Comparison of ENCODE assay signal across 14 cellular contexts in genomic region chr9:129983891-129984290, GRCh38. TPM values are rescaled to one million over a fixed set of nuclear protein-coding genes. Genes with fewer than 3 reads are reported as not detected.
DNase-seq lines count a peak whose midpoint lies in the region; ATAC-seq and TF ChIP-seq lines count a peak whose summit lies in the region.
"Had no signal": no experiment of that assay in that cellular context is flagged by ENCODE, and none has a peak within 500 bp of the region (broad histone marks: within the 10 kb centered on the region; RNA-seq: fewer than 3 reads in every experiment).

No MANE protein-coding gene starts in this region.

- no peak for DNase-seq in activated T-cell treated with anti-CD3 and anti-CD28 coated beads, Interleukin-2, amount 50 U/mL, for 72 hours
- no peak for DNase-seq in activated T-cell treated with anti-CD3 and anti-CD28 coated beads, Interleukin-2, amount 50 U/mL, for 4 hours
- peak; percentile 23 for DNase-seq in amniotic epithelial cell (ENCODE audit: low read depth)
- DNase-seq in iris pigment epithelial cell (ENCODE audit: low read depth): peak; percentile 59
- DNase-seq in tibial nerve (ENCODE audit: low spot score in 2 of 2): no peak
- no peak for DNase-seq in activated CD8-positive, alpha-beta memory T cell treated with anti-CD3 and anti-CD28 coated beads for 24 hours
- DNase-seq in OCI-M1 (lab: John Stamatoyannopoulos, UW): no peak
- DNase-seq: activated CD4-positive, alpha-beta T cell treated with anti-CD3 and anti-CD28 coated beads, Interleukin-2, amount 10 ng/mL, durations not matched to agents 7 days and 5 days; activated naive CD4-positive, alpha-beta T cell treated with anti-CD3 and anti-CD28 coated beads for 36 hours; DMS79 treated with DMSO at 0.1 percent for 48 hours; KG1; NCI-H2029 had no signal

- H3K4me3 ChIP-seq in tibial nerve: no peak overlapping the region
- H3K4me3 ChIP-seq: lung had no signal

- no peaks in the 10 kb centered on the region for H3K27me3 Mint-ChIP-seq in activated T-cell treated with anti-CD3 and anti-CD28 coated beads, Interleukin-2, amount 50 U/mL, for 72 hours (ENCODE audit: low read depth)
- H3K27me3 Mint-ChIP-seq in activated T-cell treated with anti-CD3 and anti-CD28 coated beads, Interleukin-2, amount 50 U/mL, for 4 hours (ENCODE audit: low read depth): no peaks in the 10 kb centered on the region
- H3K27me3 Mint-ChIP-seq: activated CD4-positive, alpha-beta T cell treated with anti-CD3 and anti-CD28 coated beads, Interleukin-2, amount 10 ng/mL, durations not matched to agents 7 days and 5 days had no signal

- no peak for TF ChIP-seq EP300 in tibial nerve (IDR thresholded peaks at IDR 0.05)

- H3K9me3 Mint-ChIP-seq in activated T-cell treated with anti-CD3 and anti-CD28 coated beads, Interleukin-2, amount 50 U/mL, for 72 hours: peaks cover 0 to 3% of the 10 kb centered on the region in 2 donors
- H3K9me3 Mint-ChIP-seq in activated T-cell treated with anti-CD3 and anti-CD28 coated beads, Interleukin-2, amount 50 U/mL, for 4 hours: no peaks in the 10 kb centered on the region
- H3K9me3 Mint-ChIP-seq: activated naive CD4-positive, alpha-beta T cell treated with anti-CD3 and anti-CD28 coated beads for 36 hours had no signal

- no peak for ATAC-seq in activated T-cell treated with anti-CD3 and anti-CD28 coated beads, Interleukin-2, amount 50 U/mL, for 72 hours (replicated peaks in 1 of 2)
- no peak for ATAC-seq in activated T-cell treated with anti-CD3 and anti-CD28 coated beads, Interleukin-2, amount 50 U/mL, for 4 hours
- ATAC-seq in GM21723 (IDR thresholded peaks at IDR 0.05; ENCODE audit: unreplicated experiment): no peak

- no peaks in the 10 kb centered on the region for H3K27me3 ChIP-seq in tibial nerve

- peaks cover 14 to 42% of the 10 kb centered on the region in 2 donors for H3K36me3 Mint-ChIP-seq in activated T-cell treated with anti-CD3 and anti-CD28 coated beads, Interleukin-2, amount 50 U/mL, for 72 hours (ENCODE audit: insufficient read depth in 2 of 2)
- peaks cover 27% of the 10 kb centered on the region for H3K36me3 Mint-ChIP-seq in activated T-cell treated with anti-CD3 and anti-CD28 coated beads, Interleukin-2, amount 50 U/mL, for 4 hours (ENCODE audit: insufficient read depth)

- H3K9me3 ChIP-seq in tibial nerve: no peaks in the 10 kb centered on the region

- WGBS in tibial nerve, 2 donors: 60 to 72% methylated on average over 2 of the region's 2 CpGs

- H3K4me1 Mint-ChIP-seq in activated T-cell treated with anti-CD3 and anti-CD28 coated beads, Interleukin-2, amount 50 U/mL, for 72 hours (ENCODE audit: low read depth): peaks cover 80% of the 10 kb centered on the region
- H3K4me1 Mint-ChIP-seq in activated T-cell treated with anti-CD3 and anti-CD28 coated beads, Interleukin-2, amount 50 U/mL, for 4 hours (ENCODE audit: low read depth): peaks cover 74% of the 10 kb centered on the region

- peak overlapping the region; percentile 4 to 92 (median 65) for H3K27ac ChIP-seq in tibial nerve

- TF ChIP-seq POLR2A in tibial nerve (IDR thresholded peaks at IDR 0.05): no peak

- H3K4me3 Mint-ChIP-seq in activated T-cell treated with anti-CD3 and anti-CD28 coated beads, Interleukin-2, amount 50 U/mL, for 72 hours: peak overlapping the region in 1 of 2 donors; percentile 55
- H3K4me3 Mint-ChIP-seq in activated T-cell treated with anti-CD3 and anti-CD28 coated beads, Interleukin-2, amount 50 U/mL, for 4 hours: no peak overlapping the region
- H3K4me3 Mint-ChIP-seq: activated CD4-positive, alpha-beta T cell treated with anti-CD3 and anti-CD28 coated beads, Interleukin-2, amount 10 ng/mL, durations not matched to agents 7 days and 5 days; activated naive CD4-positive, alpha-beta T cell treated with anti-CD3 and anti-CD28 coated beads for 36 hours had no signal

- TF ChIP-seq CTCF in tibial nerve (IDR thresholded peaks at IDR 0.05): no peak

- peaks cover 0 to 54% (median 11%) of the 10 kb centered on the region in 4 donors for H3K4me1 ChIP-seq in tibial nerve

- peaks cover 0 to 1% (median 0%) of the 10 kb centered on the region in 3 donors for H3K36me3 ChIP-seq in tibial nerve

- peak overlapping the region; percentile 94 for H3K27ac Mint-ChIP-seq in activated T-cell treated with anti-CD3 and anti-CD28 coated beads, Interleukin-2, amount 50 U/mL, for 72 hours
- H3K27ac Mint-ChIP-seq: activated CD4-positive, alpha-beta T cell treated with anti-CD3 and anti-CD28 coated beads, Interleukin-2, amount 10 ng/mL, durations not matched to agents 7 days and 5 days; activated naive CD4-positive, alpha-beta T cell treated with anti-CD3 and anti-CD28 coated beads for 36 hours had no signal

RNA-seq across cellular contexts. Expression of gene FNBP1, which starts 59.1 kb away (rescaled TPM):
- total RNA-seq in activated T-cell treated with anti-CD3 and anti-CD28 coated beads, Interleukin-2, amount 50 U/mL, for 72 hours: 100 to 1,000 TPM; 301 to 323 TPM
- total RNA-seq in activated T-cell treated with anti-CD3 and anti-CD28 coated beads, Interleukin-2, amount 50 U/mL, for 4 hours: 100 to 1,000 TPM; 156 to 174 (median 163) TPM
- 100 to 1,000 TPM in 1 of 4 donors, 10 to 100 TPM in 3; 77.0 to 114 (median 86.4) TPM for total RNA-seq in tibial nerve

Comparison
In these comparisons a context has a peak if more than half of its experiments do, and no peak if none do; other contexts are left out.
1. DNase-seq: peak in amniotic epithelial cell (single experiment) and iris pigment epithelial cell (single experiment); none in activated T-cell treated with anti-CD3 and anti-CD28 coated beads, Interleukin-2, amount 50 U/mL, for 72 hours (0 of 2), activated T-cell treated with anti-CD3 and anti-CD28 coated beads, Interleukin-2, amount 50 U/mL, for 4 hours (single experiment), tibial nerve (0 of 2), activated CD8-positive, alpha-beta memory T cell treated with anti-CD3 and anti-CD28 coated beads for 24 hours (single experiment) and OCI-M1 (single experiment).